In the genomic region with DNA sequence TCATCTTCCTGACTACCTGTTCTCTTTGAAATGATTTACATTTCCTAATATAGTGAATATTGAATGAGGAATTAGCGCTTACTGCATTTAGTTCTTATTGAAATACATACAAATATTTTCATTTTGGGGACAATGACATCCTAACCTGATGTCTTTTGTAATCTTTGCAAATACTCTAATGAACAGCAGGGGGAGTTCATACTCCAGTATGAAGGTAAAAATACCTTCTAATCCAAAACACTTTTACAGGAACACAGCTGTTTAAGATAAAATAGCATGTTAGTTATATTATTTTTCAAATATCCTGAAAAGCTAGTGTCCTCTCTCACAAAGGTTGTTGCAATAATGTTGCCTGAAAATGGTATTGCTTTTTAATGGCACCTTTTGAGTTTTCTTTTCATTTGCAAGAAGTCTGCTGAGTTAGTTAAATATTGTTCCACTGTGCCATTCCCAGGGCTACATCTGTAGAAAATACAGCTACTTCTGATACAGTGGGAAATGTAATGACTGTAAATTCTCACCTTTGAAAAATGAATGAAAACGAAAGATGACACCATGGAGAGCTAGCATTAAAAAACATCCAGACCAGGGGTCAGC, we compare ENCODE assay signal across 8 cellular contexts.
DNase-seq lines count a peak whose midpoint lies in the region; ATAC-seq, FAIRE-seq and TF ChIP-seq lines count a peak whose summit lies in the region.

No MANE protein-coding gene starts in this region.

- H3K27me3 Mint-ChIP-seq in Calu3 (ENCODE audit: unreplicated experiment), result no peaks in the 10 kb centered on the region
- no peaks in the 10 kb centered on the region for H3K27me3 Mint-ChIP-seq in activated naive CD8-positive, alpha-beta T cell treated with anti-CD3 and anti-CD28 coated beads for 36 hours

- intact Hi-C loops in Calu3 (cut with micrococcal nuclease; ENCODE audit: unreplicated experiment), result loop anchor here (2.0 kb wide), 2 partner anchors 457 to 1123 kb away; no protein-coding TSS in a partner anchor
- intact Hi-C loops in kidney (cut with DNase I), result no loop called here

- no peak overlapping the region for H3K27ac ChIP-seq in kidney (ENCODE audit: low read depth in 2 of 2, low read length in 2 of 2)

- H3K27ac Mint-ChIP-seq in Calu3 (ENCODE audit: unreplicated experiment), result no peak overlapping the region
- H3K27ac Mint-ChIP-seq in activated naive CD8-positive, alpha-beta T cell treated with anti-CD3 and anti-CD28 coated beads for 36 hours, result no peak overlapping the region

- no peaks in the 10 kb centered on the region for H3K9me3 Mint-ChIP-seq in Calu3 (ENCODE audit: low read depth, unreplicated experiment)
- H3K9me3 Mint-ChIP-seq in activated naive CD8-positive, alpha-beta T cell treated with anti-CD3 and anti-CD28 coated beads for 36 hours, result no peaks in the 10 kb centered on the region

- H3K9me3 ChIP-seq in kidney (ENCODE audit: control insufficient read depth in 1 of 2, low read length in 2 of 2), result no peaks in the 10 kb centered on the region

- peak; percentile 45 for ATAC-seq in HG03432 (IDR thresholded peaks at IDR 0.05; ENCODE audit: unreplicated experiment)
- no peak for ATAC-seq in GM21447 (IDR thresholded peaks at IDR 0.05; ENCODE audit: unreplicated experiment)
- ATAC-seq in HG02642 (IDR thresholded peaks at IDR 0.05; ENCODE audit: poor library complexity, unreplicated experiment), result no peak

- no peaks in the 10 kb centered on the region for H3K4me1 ChIP-seq in kidney (ENCODE audit: control insufficient read depth in 1 of 2, insufficient read depth in 1 of 2, low read depth in 1 of 2, low read length in 2 of 2)

- H3K9ac ChIP-seq in kidney (ENCODE audit: low read length in 2 of 2), result no peak overlapping the region

- H3K36me3 Mint-ChIP-seq in Calu3 (ENCODE audit: insufficient read depth, unreplicated experiment), result no peaks in the 10 kb centered on the region
- H3K36me3 Mint-ChIP-seq in activated naive CD8-positive, alpha-beta T cell treated with anti-CD3 and anti-CD28 coated beads for 36 hours, result no peaks in the 10 kb centered on the region

- no TSS peak for BruUV-seq in Calu3 (replicated peaks; lab: Mats Ljungman, UMichigan)

- FAIRE-seq in kidney (lab: Jason Lieb, UNC), result no peak

- no peak overlapping the region for H3K4me3 ChIP-seq in kidney (ENCODE audit: low read length in 2 of 2)

- TF ChIP-seq CTCF in Calu3 (IDR thresholded peaks at IDR 0.05; ENCODE audit: unreplicated experiment) (peak; percentile 65), kidney (IDR thresholded peaks at IDR 0.05; ENCODE audit: borderline replicate concordance, extremely low read depth, insufficient read depth) (peak; percentile 6)

- CTCF ChIA-PET in Calu3 (lab: Charles Lee), result no interaction called here

- H3K36me3 ChIP-seq in kidney (ENCODE audit: control insufficient read depth in 1 of 2, insufficient read depth in 2 of 2, low read length in 2 of 2), result no peaks in the 10 kb centered on the region

- DNase-seq in Calu3, result no peak
- peak; percentile 39 to 71 for DNase-seq in SHP77 (lab: John Stamatoyannopoulos, UW)
- no peak for DNase-seq in kidney
- no peak for DNase-seq in activated naive CD8-positive, alpha-beta T cell treated with anti-CD3 and anti-CD28 coated beads for 36 hours
- no peak for DNase-seq in activated CD4-positive, alpha-beta T cell treated with anti-CD3 and anti-CD28 coated beads for 48 hours

- peaks cover 9% of the 10 kb centered on the region for H3K4me1 Mint-ChIP-seq in Calu3 (ENCODE audit: low read depth, unreplicated experiment)
- no peaks in the 10 kb centered on the region for H3K4me1 Mint-ChIP-seq in activated naive CD8-positive, alpha-beta T cell treated with anti-CD3 and anti-CD28 coated beads for 36 hours

- no peak overlapping the region for H3K4me3 Mint-ChIP-seq in Calu3 (ENCODE audit: low read depth, unreplicated experiment)
- H3K4me3 Mint-ChIP-seq in activated naive CD8-positive, alpha-beta T cell treated with anti-CD3 and anti-CD28 coated beads for 36 hours, result no peak overlapping the region

Comparison
In these comparisons a context has a peak if more than half of its experiments do, and no peak if none do; other contexts are left out.
1. DNase-seq: peak in SHP77 (2 of 2); none in Calu3 (single experiment), kidney (single experiment), activated naive CD8-positive, alpha-beta T cell treated with anti-CD3 and anti-CD28 coated beads for 36 hours (single experiment) and activated CD4-positive, alpha-beta T cell treated with anti-CD3 and anti-CD28 coated beads for 48 hours (single experiment).